ENCODE assay signal across 28 cellular contexts in genomic region chr7:157853076-157853788, GRCh38.
A peak's percentile ranks its signal among the peaks of the same experiment; 100 is the strongest.
DNase-seq lines count a peak whose midpoint lies in the region; ATAC-seq, FAIRE-seq and TF ChIP-seq lines count a peak whose summit lies in the region.
"Had no signal": no experiment of that assay in that cellular context is flagged by ENCODE, and none has a peak within 500 bp of the region (broad histone marks: within the 10 kb centered on the region; RNA-seq: fewer than 3 reads in every experiment).

No MANE protein-coding gene starts in this region.

- peak overlapping the region; percentile 49 for H3K4me3 Mint-ChIP-seq in T-helper 17 cell

- peaks cover 8% of the 10 kb centered on the region for H3K4me1 Mint-ChIP-seq in T-helper 17 cell

- no peak overlapping the region for H3K4me2 ChIP-seq in mammary epithelial cell (ENCODE audit: insufficient read depth, low read depth, low read length)

- H3K79me2 ChIP-seq in mammary epithelial cell (ENCODE audit: insufficient read depth, low read length): no peaks in the 10 kb centered on the region

- H3K27ac Mint-ChIP-seq in T-helper 17 cell: no peak overlapping the region
- H3K27ac Mint-ChIP-seq: CD4-positive, alpha-beta memory T cell had no signal

- H3K4me1 ChIP-seq in breast epithelium: no peaks in the 10 kb centered on the region
- no peaks in the 10 kb centered on the region for H3K4me1 ChIP-seq in mammary epithelial cell (ENCODE audit: insufficient read depth, low read length)
- H3K4me1 ChIP-seq in kidney (ENCODE audit: control insufficient read depth in 1 of 2, insufficient read depth in 1 of 2, low read depth in 1 of 2, low read length in 2 of 2): peaks cover 0 to 5% of the 10 kb centered on the region in 2 donors
- no peaks in the 10 kb centered on the region for H3K4me1 ChIP-seq in aorta (ENCODE audit: control insufficient read depth in 1 of 2, insufficient read depth in 2 of 2, low read length in 2 of 2)
- H3K4me1 ChIP-seq in testis: peaks cover 10% of the 10 kb centered on the region
- H3K4me1 ChIP-seq: BE2C, Caco-2, SJSA1 had no signal

- peaks cover 12% of the 10 kb centered on the region for H3K27me3 Mint-ChIP-seq in T-helper 17 cell
- H3K27me3 Mint-ChIP-seq: CD4-positive, alpha-beta memory T cell had no signal

- dilution Hi-C loops in mammary epithelial cell (cut with HindIII; ENCODE audit: low sequenced_read_pairs): loop anchor here (5.0 kb wide), 2 partner anchors 61 to 101 kb away; no protein-coding TSS in a partner anchor

- TF ChIP-seq POLR2A in breast epithelium (IDR thresholded peaks at IDR 0.05): no peak
- TF ChIP-seq POLR2A in testis (IDR thresholded peaks at IDR 0.05): no peak

- no peak overlapping the region for H2AFZ ChIP-seq in mammary epithelial cell (ENCODE audit: low read depth, low read length)

- WGBS in mammary epithelial cell (ENCODE audit: low coverage, missing lambda C conversion rate): 78% methylated on average over 26 of the region's 26 CpGs
- WGBS in aorta, 2 donors: 95 to 97% methylated on average over 26 of the region's 26 CpGs
- WGBS in testis, 2 donors: 91 to 92% methylated on average over 25 to 26 of the region's 26 CpGs

- H3K9me3 ChIP-seq in breast epithelium (no peaks in the 10 kb centered on the region), mammary epithelial cell (replicated peaks; ENCODE audit: insufficient read depth, low read length) (peaks cover 46% of the 10 kb centered on the region), T-helper 17 cell (ENCODE audit: control insufficient read depth, low read length, poor library complexity, severe bottlenecking) (no peaks in the 10 kb centered on the region), kidney (ENCODE audit: control insufficient read depth in 1 of 2, low read length in 2 of 2) (no peaks in the 10 kb centered on the region), aorta (ENCODE audit: control insufficient read depth, low read length) (no peaks in the 10 kb centered on the region), testis (no peaks in the 10 kb centered on the region)
- H3K9me3 ChIP-seq: BE2C, Caco-2 had no signal

- in situ Hi-C loops in mammary epithelial cell (cut with MboI; ENCODE audit: low sequenced_read_pairs in 2 of 2): no loop called here

- TF ChIP-seq CTCF in breast epithelium (IDR thresholded peaks at IDR 0.05): no peak
- no peak for TF ChIP-seq CTCF in mammary epithelial cell (conservative IDR thresholded peaks at IDR 0.05 in 1 of 2, IDR thresholded peaks at IDR 0.05 in 1 of 2; ENCODE audit: extremely low read depth in 1 of 2, insufficient read depth in 1 of 2, low read depth in 1 of 2, low read length in 2 of 2)
- no peak for TF ChIP-seq CTCF in kidney (IDR thresholded peaks at IDR 0.05; ENCODE audit: borderline replicate concordance, extremely low read depth, insufficient read depth)
- no peak for TF ChIP-seq CTCF in testis (IDR thresholded peaks at IDR 0.05)

- no peak for FAIRE-seq in kidney (lab: Jason Lieb, UNC)
- FAIRE-seq: GM12878, HepG2 had no signal

- no peaks in the 10 kb centered on the region for H3K36me3 Mint-ChIP-seq in T-helper 17 cell (ENCODE audit: low read depth)
- H3K36me3 Mint-ChIP-seq: CD4-positive, alpha-beta memory T cell had no signal

- peaks cover 0 to 6% of the 10 kb centered on the region in 2 donors for H3K27me3 ChIP-seq in breast epithelium
- H3K27me3 ChIP-seq in mammary epithelial cell (ENCODE audit: insufficient read depth, low read length): no peaks in the 10 kb centered on the region
- no peaks in the 10 kb centered on the region for H3K27me3 ChIP-seq in aorta (ENCODE audit: control insufficient read depth in 1 of 2, insufficient read depth in 2 of 2, low read length in 1 of 2)
- no peaks in the 10 kb centered on the region for H3K27me3 ChIP-seq in testis
- H3K27me3 ChIP-seq: BE2C, SJSA1 had no signal

- H3K4me3 ChIP-seq in breast epithelium: no peak overlapping the region
- H3K4me3 ChIP-seq in mammary epithelial cell (replicated peaks in 1 of 3; ENCODE audit: insufficient read depth in 1 of 3, low read depth in 2 of 3, low read length in 3 of 3): no peak overlapping the region
- no peak overlapping the region for H3K4me3 ChIP-seq in kidney (ENCODE audit: low read length in 2 of 2)
- H3K4me3 ChIP-seq in aorta (ENCODE audit: low read length in 2 of 2): no peak overlapping the region
- H3K4me3 ChIP-seq in testis: no peak overlapping the region
- H3K4me3 ChIP-seq: GM12878, SJSA1 had no signal

- no peaks in the 10 kb centered on the region for H3K36me3 ChIP-seq in breast epithelium
- no peaks in the 10 kb centered on the region for H3K36me3 ChIP-seq in mammary epithelial cell (ENCODE audit: insufficient read depth, low read length)
- H3K36me3 ChIP-seq in kidney (ENCODE audit: control insufficient read depth in 1 of 2, insufficient read depth in 2 of 2, low read length in 2 of 2): no peaks in the 10 kb centered on the region
- H3K36me3 ChIP-seq in aorta (ENCODE audit: control insufficient read depth in 1 of 2, insufficient read depth in 2 of 2, low read length in 1 of 2): no peaks in the 10 kb centered on the region
- no peaks in the 10 kb centered on the region for H3K36me3 ChIP-seq in testis (ENCODE audit: low read depth, missing control alignments)
- H3K36me3 ChIP-seq: BE2C, SJSA1 had no signal

- peak overlapping the region; percentile 33 to 59 for H3K27ac ChIP-seq in breast epithelium
- no peak overlapping the region for H3K27ac ChIP-seq in mammary epithelial cell (ENCODE audit: insufficient read depth, low read depth, low read length)
- H3K27ac ChIP-seq in kidney (ENCODE audit: low read depth in 2 of 2, low read length in 2 of 2): no peak overlapping the region
- H3K27ac ChIP-seq in aorta (ENCODE audit: low read depth in 1 of 2, low read length in 2 of 2): no peak overlapping the region
- H3K27ac ChIP-seq in testis: peak overlapping the region in 1 of 2 donors; percentile 56
- H3K27ac ChIP-seq: SJSA1 had no signal

- intact Hi-C loops in breast epithelium (cut with DNase I; ENCODE audit: low total_unique reads) (no loop called here), mammary epithelial cell (cut with micrococcal nuclease) (no loop called here), kidney (cut with DNase I) (no loop called here), aorta (cut with DNase I) (no loop called here), testis (cut with DNase I; ENCODE audit: low total_unique reads) (no loop called here)

- H3K9ac ChIP-seq in mammary epithelial cell (ENCODE audit: insufficient read depth, low read length) (no peak overlapping the region), kidney (ENCODE audit: low read length in 2 of 2) (no peak overlapping the region)

- no peaks in the 10 kb centered on the region for H4K20me1 ChIP-seq in mammary epithelial cell (ENCODE audit: insufficient read depth, low read length)

- no TSS peak for BruUV-seq in mammary epithelial cell (replicated peaks; lab: Mats Ljungman, UMichigan)

- DNase-seq in breast epithelium (ENCODE audit: low spot score in 2 of 2) (no peak), mammary epithelial cell (no peak), T-helper 17 cell (no peak), kidney (peak; percentile 71), aorta (peak; percentile 36 to 68), HuH-7 (ENCODE audit: low spot score) (no peak), testis (no peak), HT-29 (ENCODE audit: low spot score) (no peak)
- DNase-seq: 8988T; ACHN; BE2C; Caco-2; CD4-positive, alpha-beta memory T cell; EL; GDM1; KBM-7; MV-4-11; NCI-H1105; NCI-H146; NCI-H1930; NCI-H2107; NCI-H524; NCI-H774; PC-3 had no signal

- CTCF ChIA-PET in mammary epithelial cell (lab: Charles Lee; ENCODE audit: low non-redundant PET): no interaction called here

- no peak for ATAC-seq in T-helper 17 cell
- no peak for ATAC-seq in aorta (ENCODE audit: low FRiP score)
- ATAC-seq: GM12878, HCT116, PC-3 had no signal

Comparison
In these comparisons a context has a peak if more than half of its experiments do, and no peak if none do; other contexts are left out.
1. H3K27ac ChIP-seq: peak in breast epithelium (2 of 2); none in mammary epithelial cell (single experiment), kidney (0 of 2) and aorta (0 of 2).
2. DNase-seq: peak in kidney (single experiment) and aorta (2 of 2); none in breast epithelium (0 of 2), mammary epithelial cell (single experiment), T-helper 17 cell (0 of 3), HuH-7 (single experiment), testis (single experiment) and HT-29 (single experiment).